23 cellular contexts compared by ENCODE assay signal in genomic region chr1:67729872-67730271, GRCh38.
"Had no signal": no experiment of that assay in that cellular context is flagged by ENCODE, and none has a peak within 500 bp of the region (broad histone marks: within the 10 kb centered on the region; RNA-seq: fewer than 3 reads in every experiment).

No MANE protein-coding gene starts in this region.

- H3K27ac ChIP-seq: cardiac muscle cell, gastroesophageal sphincter, heart right ventricle, lower lobe of right lung, skin epidermis, testis, upper lobe of right lung had no signal

- ATAC-seq: gastroesophageal sphincter, heart right ventricle, left cardiac atrium, lower lobe of right lung, right cardiac atrium, T-helper 17 cell, upper lobe of right lung had no signal

- H3K27me3 ChIP-seq: cardiac muscle cell, gastroesophageal sphincter, heart right ventricle, testis, upper lobe of right lung had no signal

- H3K36me3 ChIP-seq: cardiac muscle cell, gastroesophageal sphincter, heart right ventricle, lower lobe of right lung, upper lobe of right lung had no signal

- FAIRE-seq: astrocyte had no signal

- H3K9me3 ChIP-seq: gastroesophageal sphincter, heart right ventricle, lower lobe of right lung, testis, upper lobe of right lung had no signal

- DNase-seq: activated CD4-positive, alpha-beta T cell treated with anti-CD3 and anti-CD28 coated beads, Interleukin-2, amount 10 ng/mL, durations not matched to agents 24 days and 14 days; activated CD8-positive, alpha-beta memory T cell treated with anti-CD3 and anti-CD28 coated beads, Interleukin-2, amount 50 U/mL, for 48 hours; activated naive CD4-positive, alpha-beta T cell; endodermal cell; erythroblast; heart right ventricle; left cardiac atrium; lower lobe of right lung; nucleus accumbens; right cardiac atrium; stimulated activated CD4-positive, alpha-beta T cell treated with anti-CD3 and anti-CD28 coated beads, Interleukin-15, amount 100 ng/mL, for 24 hours; stimulated activated CD4-positive, alpha-beta T cell treated with anti-CD3 and anti-CD28 coated beads, Interleukin-4, amount 100 ng/mL, for 24 hours; T-helper 17 cell; testis; upper lobe of right lung had no signal

- H3K4me3 ChIP-seq: cardiac muscle cell, gastroesophageal sphincter, heart right ventricle, lower lobe of right lung, skin epidermis, testis, upper lobe of right lung had no signal

- H3K9me3 Mint-ChIP-seq: activated T-helper 1 cell treated with anti-CD3 and anti-CD28 coated beads, Interleukin-12 subunit alpha, Interleukin-12 subunit beta, Interleukin-2, Interleukin-4 antibody, amounts not matched to agents 30 ng/mL and 10 ng/mL and 1 ng/mL, durations not matched to agents 14 hours and 24 hours and 36 hours; endodermal cell; nephron; stimulated activated naive CD8-positive, alpha-beta T cell treated with anti-CD3 and anti-CD28 coated beads, Interleukin-15, Interleukin-2, amounts not matched to agents 100 ng/mL and 50 ng/mL, for 24 hours had no signal

- H3K27ac Mint-ChIP-seq: activated CD4-positive, alpha-beta T cell treated with anti-CD3 and anti-CD28 coated beads, Interleukin-2, amount 10 ng/mL, durations not matched to agents 24 days and 14 days; activated T-helper 1 cell treated with anti-CD3 and anti-CD28 coated beads, Interleukin-12 subunit alpha, Interleukin-12 subunit beta, Interleukin-2, Interleukin-4 antibody, amounts not matched to agents 30 ng/mL and 10 ng/mL and 1 ng/mL, durations not matched to agents 14 hours and 24 hours and 36 hours; endodermal cell; progenitor cell of endocrine pancreas; stimulated activated naive CD8-positive, alpha-beta T cell treated with anti-CD3 and anti-CD28 coated beads, Interleukin-15, Interleukin-2, amounts not matched to agents 100 ng/mL and 50 ng/mL, for 24 hours; T-helper 17 cell had no signal
